16 cellular contexts compared by ENCODE assay signal in the genomic region with DNA sequence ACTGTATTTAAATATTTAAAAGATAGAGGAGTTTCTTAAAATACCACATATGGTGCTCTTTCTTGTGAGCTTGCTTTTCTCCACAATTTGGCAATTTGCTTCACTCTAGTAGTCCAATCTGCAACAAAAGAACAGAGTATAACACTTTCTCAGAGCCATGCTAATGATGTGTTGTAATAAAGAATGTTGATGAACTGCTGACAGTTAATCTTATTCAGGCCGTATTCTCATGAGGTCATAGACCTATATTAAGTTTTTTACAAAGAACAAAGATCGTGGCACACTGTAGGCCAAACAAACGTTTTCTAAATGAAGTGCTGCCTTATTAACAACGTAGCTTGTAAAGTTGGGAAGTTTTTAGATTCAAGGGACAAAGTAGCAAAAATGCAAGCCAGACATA.
"Had no signal": no experiment of that assay in that cellular context is flagged by ENCODE, and none has a peak within 500 bp of the region (broad histone marks: within the 10 kb centered on the region; RNA-seq: fewer than 3 reads in every experiment).

No MANE protein-coding gene starts in this region.

- H3K27ac ChIP-seq: testis, upper lobe of right lung had no signal

- ATAC-seq: activated CD8-positive, alpha-beta T cell treated with anti-CD3 and anti-CD28 coated beads for 36 hours; activated naive CD4-positive, alpha-beta T cell treated with anti-CD3 and anti-CD28 coated beads, Interleukin-2, amount 50 U/mL, for 72 hours; activated T-cell treated with anti-CD3 and anti-CD28 coated beads, Interleukin-2, amount 50 U/mL, for 4 hours; upper lobe of right lung had no signal

- H3K9me3 ChIP-seq: sigmoid colon, stomach, testis, upper lobe of right lung had no signal

- DNase-seq: activated B cell treated with CpG ODN at 0.5 μM for 24 hours; activated CD4-positive, alpha-beta T cell treated with anti-CD3 and anti-CD28 coated beads for 48 hours; activated CD8-positive, alpha-beta T cell treated with anti-CD3 and anti-CD28 coated beads for 36 hours; activated effector memory CD4-positive, alpha-beta T cell treated with anti-CD3 and anti-CD28 coated beads, Interleukin-2, amount 50 U/mL, for 16 hours; activated T-cell treated with anti-CD3 and anti-CD28 coated beads, Interleukin-2, amount 50 U/mL, for 4 hours; central memory CD4-positive, alpha-beta T cell; cortex of kidney; effector CD4-positive, alpha-beta T cell; foreskin melanocyte; islet precursor cell; sigmoid colon; stimulated activated CD4-positive, alpha-beta T cell treated with anti-CD3 and anti-CD28 coated beads, Interleukin-1b, Interleukin-23, amount 100 ng/mL, for 48 hours; stomach; testis; upper lobe of right lung had no signal

- H3K27me3 ChIP-seq: sigmoid colon, stomach, testis, upper lobe of right lung had no signal

- H3K4me3 ChIP-seq: sigmoid colon, stomach, testis, upper lobe of right lung had no signal

- H3K4me1 ChIP-seq: testis, upper lobe of right lung had no signal
